Comparison of ENCODE assay signal across 1 cellular context in genomic region chr14:105398726-105399440, GRCh38.
TF ChIP-seq lines count a peak whose summit lies in the region.

No MANE protein-coding gene starts in this region.

TF ChIP-seq in HepG2, 621 proteins besides CTCF, POLR2A, EP300 and RAD21 (continued from another document and continues in another):
- TF ChIP-seq MLX (CRISPR knock-in tag; IDR thresholded peaks at IDR 0.05) (no peak), SRY (CRISPR knock-in tag; IDR thresholded peaks at IDR 0.05) (peak; percentile 84; the same call in 1 of the 2 replicates), ZNF784 (CRISPR knock-in tag; IDR thresholded peaks at IDR 0.05; ENCODE audit: borderline replicate concordance) (peak; percentile 78; the same call in 1 of the 2 replicates), RFXAP (CRISPR knock-in tag; IDR thresholded peaks at IDR 0.05; ENCODE audit: borderline replicate concordance) (no peak), GABPB1 (CRISPR knock-in tag; IDR thresholded peaks at IDR 0.05) (peak; percentile 76; the same call in 1 of the 2 replicates), RBFOX2 (IDR thresholded peaks at IDR 0.05; ENCODE audit: low read depth, low read length) (peak; percentile 80), ZFP36 (IDR thresholded peaks at IDR 0.05; ENCODE audit: borderline replicate concordance, low read depth, low read length, partially characterized antibody) (no peak), RORA (CRISPR knock-in tag; IDR thresholded peaks at IDR 0.05) (no peak), ETS1 (CRISPR knock-in tag; IDR thresholded peaks at IDR 0.05) (0 out of 2 replicates have a peak, but pooled peaks have one; percentile 38), ZSCAN30 (CRISPR knock-in tag; IDR thresholded peaks at IDR 0.05) (peak; percentile 94; the same call in 1 of the 2 replicates), YY1 (IDR thresholded peaks at IDR 0.05; ENCODE audit: insufficient read depth, insufficient replicate concordance, low read depth, low read length) (no peak), TFE3 (CRISPR knock-in tag; IDR thresholded peaks at IDR 0.05) (no peak), ZKSCAN8 (CRISPR knock-in tag; IDR thresholded peaks at IDR 0.05; ENCODE audit: borderline replicate concordance) (no peak), SNAI1 (CRISPR knock-in tag; IDR thresholded peaks at IDR 0.05; ENCODE audit: borderline replicate concordance) (peak; percentile 87), ZNF292 (CRISPR knock-in tag; IDR thresholded peaks at IDR 0.05; ENCODE audit: borderline replicate concordance, low read depth) (no peak), ZHX1 (CRISPR knock-in tag; IDR thresholded peaks at IDR 0.05; ENCODE audit: low read depth) (no peak; the same call in 1 of the 2 replicates), POLR2G (IDR thresholded peaks at IDR 0.05; ENCODE audit: low read depth, low read length) (peak; percentile 84), ZNF224 (CRISPR knock-in tag; IDR thresholded peaks at IDR 0.05) (no peak), AHDC1 (CRISPR knock-in tag; IDR thresholded peaks at IDR 0.05; ENCODE audit: borderline replicate concordance) (no peak), ATRX (CRISPR knock-in tag; IDR thresholded peaks at IDR 0.05; ENCODE audit: borderline replicate concordance) (no peak), PAF1 (CRISPR knock-in tag; IDR thresholded peaks at IDR 0.05) (no peak), ZNF597 (CRISPR knock-in tag; IDR thresholded peaks at IDR 0.05) (no peak), ZNF546 (CRISPR knock-in tag; conservative IDR thresholded peaks at IDR 0.05) (no peak), GMEB2 (CRISPR knock-in tag; IDR thresholded peaks at IDR 0.05; ENCODE audit: low read depth) (no peak), JUNB (CRISPR knock-in tag; IDR thresholded peaks at IDR 0.05; ENCODE audit: borderline replicate concordance) (0 out of 2 replicates have a peak, but pooled peaks have one; percentile 42), KLF13 (CRISPR knock-in tag; IDR thresholded peaks at IDR 0.05) (no peak), BCL6 (CRISPR knock-in tag; IDR thresholded peaks at IDR 0.05) (no peak), MYNN (CRISPR knock-in tag; IDR thresholded peaks at IDR 0.05; ENCODE audit: low read depth) (no peak), U2AF1 (optimal IDR thresholded peaks at IDR 0.05; ENCODE audit: low read depth, low read length) (no peak), TEAD3 (CRISPR knock-in tag; optimal IDR thresholded peaks at IDR 0.05; ENCODE audit: borderline replicate concordance) (no peak), AKNA (CRISPR knock-in tag; IDR thresholded peaks at IDR 0.05; ENCODE audit: borderline replicate concordance) (no peak), NFE2L1 (CRISPR knock-in tag; IDR thresholded peaks at IDR 0.05; ENCODE audit: borderline replicate concordance) (no peak), MLLT10 (CRISPR knock-in tag; IDR thresholded peaks at IDR 0.05) (no peak), ZNF275 (CRISPR knock-in tag; IDR thresholded peaks at IDR 0.05; ENCODE audit: borderline replicate concordance) (no peak), EEA1 (CRISPR knock-in tag; IDR thresholded peaks at IDR 0.05; ENCODE audit: borderline replicate concordance) (no peak), NR2F1 (CRISPR knock-in tag; IDR thresholded peaks at IDR 0.05) (0 out of 4 replicates have a peak, but pooled peaks of 1 of the 2 experiments have one; percentile 36)
